In the genomic region with DNA sequence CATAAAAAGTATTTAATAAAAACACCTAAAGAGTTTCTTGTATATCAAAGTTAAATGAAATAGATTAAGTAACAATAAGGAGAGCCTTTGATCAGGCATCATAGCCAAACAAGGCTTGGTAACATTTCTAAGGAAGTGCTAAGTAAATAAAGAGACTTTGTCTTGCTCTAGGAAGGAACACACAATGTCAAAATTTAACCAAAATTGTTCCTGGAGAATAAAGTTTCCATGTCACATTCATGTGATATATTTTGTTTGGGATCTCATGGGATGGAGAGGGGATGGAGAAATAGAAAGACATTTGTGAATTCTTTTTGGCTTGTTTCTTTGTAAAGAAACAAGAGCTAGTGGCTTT, we compare ENCODE assay signal across 9 cellular contexts.
"Had no signal": no experiment of that assay in that cellular context is flagged by ENCODE, and none has a peak within 500 bp of the region (broad histone marks: within the 10 kb centered on the region; RNA-seq: fewer than 3 reads in every experiment).

No MANE protein-coding gene starts in this region.

- H3K4me3 Mint-ChIP-seq: GM23338, H9, HFFc6 had no signal

- H3K4me2 ChIP-seq: GM23338 had no signal

- H3K4me1 ChIP-seq: HAP-1 had no signal

- ATAC-seq: GM23338, HCT116 had no signal

- H3K36me3 ChIP-seq: HAP-1 had no signal

- H3K9me3 ChIP-seq: HAP-1 had no signal

- H3K27ac ChIP-seq: GM23248 had no signal

- H3K4me3 ChIP-seq: GM23248, GM23338, HAP-1 had no signal

- DNase-seq: GOT3, H7, H9, HCEC 1CT, HFFc6 had no signal

- H3K9ac ChIP-seq: GM23248 had no signal

- H2AFZ ChIP-seq: GM23248, GM23338 had no signal

- H3K27ac Mint-ChIP-seq: GM23338, H9, HFFc6 had no signal

- H3K9me3 Mint-ChIP-seq: GM23338, H9 had no signal
